ENCODE assay signal across 9 cellular contexts in the genomic region with DNA sequence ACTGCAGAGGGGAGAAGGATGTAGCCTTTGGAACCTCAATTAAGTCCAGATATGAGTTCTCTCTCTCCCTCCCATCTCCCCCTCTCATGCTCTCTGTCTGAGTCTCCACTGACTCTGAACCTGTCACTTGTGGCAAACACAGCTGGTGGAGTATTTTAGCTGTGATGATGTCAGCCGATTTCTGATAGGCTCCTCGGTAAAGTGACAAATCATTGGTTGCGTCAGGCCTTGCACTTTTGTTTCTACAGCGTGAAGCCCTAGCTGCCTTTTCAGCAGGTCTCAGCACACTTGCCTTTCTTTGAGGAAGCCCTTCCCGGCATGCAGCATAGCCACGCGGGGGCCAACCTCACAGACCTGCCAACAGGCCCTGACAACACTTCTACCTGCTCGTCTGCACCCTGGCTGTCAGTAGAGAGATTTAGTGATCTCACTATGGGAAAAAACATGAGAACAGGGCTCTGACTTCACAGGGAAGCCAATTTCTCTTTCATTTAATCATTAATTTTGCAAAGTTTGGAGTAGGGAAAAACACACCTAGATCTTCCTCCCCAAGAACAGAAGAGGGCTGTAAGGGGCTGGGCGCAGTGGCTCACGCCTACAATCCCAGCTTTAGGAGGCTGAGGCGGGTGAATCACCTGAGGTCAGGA.
DNase-seq lines count a peak whose midpoint lies in the region; ATAC-seq and TF ChIP-seq lines count a peak whose summit lies in the region.
"Had no signal": no experiment of that assay in that cellular context is flagged by ENCODE, and none has a peak within 500 bp of the region (broad histone marks: within the 10 kb centered on the region; RNA-seq: fewer than 3 reads in every experiment).

No MANE protein-coding gene starts in this region.

- H3K27ac Mint-ChIP-seq in GM23338, result peak overlapping the region; percentile 86; the same call in 1 of the 2 replicates

- H3K36me3 ChIP-seq in GM23338 (ENCODE audit: insufficient read depth) (no peaks in the 10 kb centered on the region), WERI-Rb-1 (no peaks in the 10 kb centered on the region), brain microvascular endothelial cell (replicated peaks) (peaks cover 15% of the 10 kb centered on the region)

- no peaks in the 10 kb centered on the region for H3K9me2 ChIP-seq in GM23338 (ENCODE audit: insufficient read depth)

- H3K4me1 ChIP-seq in GM23338 (ENCODE audit: insufficient read depth), result peaks cover 12% of the 10 kb centered on the region; the same call in 1 of the 2 replicates

- H3K4me2 ChIP-seq in GM23338, result no peak overlapping the region

- no peak overlapping the region for H3K4me3 ChIP-seq in GM23338
- no peak overlapping the region for H3K4me3 ChIP-seq in WERI-Rb-1 (ENCODE audit: low read depth, low read length)
- no peak overlapping the region for H3K4me3 ChIP-seq in brain microvascular endothelial cell (ENCODE audit: low read depth, low read length)

- no peak for TF ChIP-seq CTCF in GM23338 (conservative IDR thresholded peaks at IDR 0.05; ENCODE audit: low read depth in 2 of 2)
- no peak for TF ChIP-seq CTCF in WERI-Rb-1 (IDR thresholded peaks at IDR 0.05; ENCODE audit: low read depth, low read length)
- no peak for TF ChIP-seq CTCF in brain microvascular endothelial cell (IDR thresholded peaks at IDR 0.05; ENCODE audit: low read depth, low read length, missing control alignments)

- no peak overlapping the region for H3K4me3 Mint-ChIP-seq in GM23338

- DNase-seq in GM03348 (ENCODE audit: low spot score) (peak; percentile 37), GM23338 (ENCODE audit: low spot score) (peak; percentile 47), MV-4-11 (lab: John Stamatoyannopoulos, UW) (peak; percentile 94), WERI-Rb-1 (peak; percentile 63), brain microvascular endothelial cell (peak; percentile 90), medulla oblongata (ENCODE audit: extremely low spot score) (peak; percentile 88), HUDEP-2 (lab: John Stamatoyannopoulos, UW; ENCODE audit: unreplicated experiment in 76 of 76) (no peak)
- DNase-seq in stimulated activated CD8-positive, alpha-beta memory T cell treated with anti-CD3 and anti-CD28 coated beads, Interleukin-12 subunit alpha, Interleukin-12 subunit beta, amount 100 ng/mL, for 24 hours (ENCODE audit: extremely low read depth), result peak; percentile 39

- H3K9me3 ChIP-seq in WERI-Rb-1 (ENCODE audit: severe bottlenecking), result peaks cover 8% of the 10 kb centered on the region

- 0 out of 2 replicates have a peak overlapping the region, but pooled peaks have one; percentile 42 for H3K27ac ChIP-seq in GM23338 (ENCODE audit: low read depth)
- H3K27ac ChIP-seq in WERI-Rb-1, result peak overlapping the region; percentile 31
- H3K27ac ChIP-seq in brain microvascular endothelial cell, result peak overlapping the region; percentile 53
- H3K27ac ChIP-seq: VCaP had no signal

- no peaks in the 10 kb centered on the region for H4K20me1 ChIP-seq in GM23338 (replicated peaks; ENCODE audit: insufficient read depth)

- no peaks in the 10 kb centered on the region; the same call in 2 of the 3 replicates for H3K36me3 Mint-ChIP-seq in GM23338 (ENCODE audit: low read depth)

- ATAC-seq in GM23338, result peak; percentile 63

- H3K79me2 ChIP-seq in GM23338 (replicated peaks; ENCODE audit: insufficient read depth), result no peaks in the 10 kb centered on the region

- no peaks in the 10 kb centered on the region; the same call in 2 of the 3 replicates for H3K9me3 Mint-ChIP-seq in GM23338

- H3K27me3 Mint-ChIP-seq in GM23338 (ENCODE audit: insufficient read depth, low read depth, poor library complexity), result peaks cover 10% of the 10 kb centered on the region

- no peaks in the 10 kb centered on the region for H3F3A ChIP-seq in GM23338 (replicated peaks; ENCODE audit: low read depth)

- no peak overlapping the region for H2AFZ ChIP-seq in GM23338

- H3K4me1 Mint-ChIP-seq in GM23338, result peaks cover 36% of the 10 kb centered on the region

- in situ Hi-C loops in brain microvascular endothelial cell (cut with HindIII; ENCODE audit: low pct_ligation_motif_present, low sequenced_read_pairs), result no loop called here

- H3K27me3 ChIP-seq in GM23338 (ENCODE audit: insufficient read depth) (no peaks in the 10 kb centered on the region), WERI-Rb-1 (ENCODE audit: insufficient read depth, low read depth, severe bottlenecking) (no peaks in the 10 kb centered on the region), brain microvascular endothelial cell (replicated peaks) (no peaks in the 10 kb centered on the region)

TF ChIP-seq in GM23338, 12 proteins besides CTCF, POLR2A, EP300 and RAD21 (continues in another document):
- TF ChIP-seq ZNF331 (CRISPR knock-in tag; IDR thresholded peaks at IDR 0.05; ENCODE audit: low read depth) (no peak), EZH2 (IDR thresholded peaks at IDR 0.05; ENCODE audit: low read depth, unreplicated experiment) (no peak), STAT1 (IDR thresholded peaks at IDR 0.05; ENCODE audit: unreplicated experiment) (no peak), JUNB (IDR thresholded peaks at IDR 0.05; ENCODE audit: unreplicated experiment) (no peak), POLR2AphosphoS5 (IDR thresholded peaks at IDR 0.05; ENCODE audit: low read depth) (no peak)
- TF ChIP-seq, protein P1, sequence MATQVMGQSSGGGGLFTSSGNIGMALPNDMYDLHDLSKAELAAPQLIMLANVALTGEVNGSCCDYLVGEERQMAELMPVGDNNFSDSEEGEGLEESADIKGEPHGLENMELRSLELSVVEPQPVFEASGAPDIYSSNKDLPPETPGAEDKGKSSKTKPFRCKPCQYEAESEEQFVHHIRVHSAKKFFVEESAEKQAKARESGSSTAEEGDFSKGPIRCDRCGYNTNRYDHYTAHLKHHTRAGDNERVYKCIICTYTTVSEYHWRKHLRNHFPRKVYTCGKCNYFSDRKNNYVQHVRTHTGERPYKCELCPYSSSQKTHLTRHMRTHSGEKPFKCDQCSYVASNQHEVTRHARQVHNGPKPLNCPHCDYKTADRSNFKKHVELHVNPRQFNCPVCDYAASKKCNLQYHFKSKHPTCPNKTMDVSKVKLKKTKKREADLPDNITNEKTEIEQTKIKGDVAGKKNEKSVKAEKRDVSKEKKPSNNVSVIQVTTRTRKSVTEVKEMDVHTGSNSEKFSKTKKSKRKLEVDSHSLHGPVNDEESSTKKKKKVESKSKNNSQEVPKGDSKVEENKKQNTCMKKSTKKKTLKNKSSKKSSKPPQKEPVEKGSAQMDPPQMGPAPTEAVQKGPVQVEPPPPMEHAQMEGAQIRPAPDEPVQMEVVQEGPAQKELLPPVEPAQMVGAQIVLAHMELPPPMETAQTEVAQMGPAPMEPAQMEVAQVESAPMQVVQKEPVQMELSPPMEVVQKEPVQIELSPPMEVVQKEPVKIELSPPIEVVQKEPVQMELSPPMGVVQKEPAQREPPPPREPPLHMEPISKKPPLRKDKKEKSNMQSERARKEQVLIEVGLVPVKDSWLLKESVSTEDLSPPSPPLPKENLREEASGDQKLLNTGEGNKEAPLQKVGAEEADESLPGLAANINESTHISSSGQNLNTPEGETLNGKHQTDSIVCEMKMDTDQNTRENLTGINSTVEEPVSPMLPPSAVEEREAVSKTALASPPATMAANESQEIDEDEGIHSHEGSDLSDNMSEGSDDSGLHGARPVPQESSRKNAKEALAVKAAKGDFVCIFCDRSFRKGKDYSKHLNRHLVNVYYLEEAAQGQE (IDR thresholded peaks at IDR 0.05; ENCODE audit: unreplicated experiment), result no peak

Comparison
In these comparisons a context has a peak if more than half of its experiments do, and no peak if none do; other contexts are left out.
1. DNase-seq: peak in GM03348 (single experiment), GM23338 (single experiment), MV-4-11 (single experiment), WERI-Rb-1 (single experiment), brain microvascular endothelial cell (single experiment), medulla oblongata (single experiment) and stimulated activated CD8-positive, alpha-beta memory T cell treated with anti-CD3 and anti-CD28 coated beads, Interleukin-12 subunit alpha, Interleukin-12 subunit beta, amount 100 ng/mL, for 24 hours (single experiment); none in HUDEP-2 (0 of 76).
2. Peak in every context shown above with its lines, with median percentiles within 50 percentile points of each other: H3K27ac ChIP-seq.